Comparison of ENCODE assay signal across 11 cellular contexts in genomic region chr9:17503196-17503595, GRCh38.
"Had no signal": no experiment of that assay in that cellular context is flagged by ENCODE, and none has a peak within 500 bp of the region (broad histone marks: within the 10 kb centered on the region; RNA-seq: fewer than 3 reads in every experiment).

No MANE protein-coding gene starts in this region.

- H2AFZ ChIP-seq: GM23248, GM23338 had no signal

- DNase-seq: GM23248, GOT3, H7, H9, HCEC 1CT, HFFc6 had no signal

- ATAC-seq: GM23338, HCT116 had no signal

- H3K9me3 ChIP-seq: HAP-1 had no signal

- H3K4me1 ChIP-seq: HAP-1 had no signal

- H3K4me3 ChIP-seq: GM23248, GM23338, HAP-1 had no signal

- H3K9ac ChIP-seq: GM23248 had no signal

- FAIRE-seq: H1, H54 had no signal

- H3K36me3 ChIP-seq: HAP-1 had no signal

- H3K27ac ChIP-seq: GM23248 had no signal

- H3K4me2 ChIP-seq: GM23338 had no signal
